In the genomic region with DNA sequence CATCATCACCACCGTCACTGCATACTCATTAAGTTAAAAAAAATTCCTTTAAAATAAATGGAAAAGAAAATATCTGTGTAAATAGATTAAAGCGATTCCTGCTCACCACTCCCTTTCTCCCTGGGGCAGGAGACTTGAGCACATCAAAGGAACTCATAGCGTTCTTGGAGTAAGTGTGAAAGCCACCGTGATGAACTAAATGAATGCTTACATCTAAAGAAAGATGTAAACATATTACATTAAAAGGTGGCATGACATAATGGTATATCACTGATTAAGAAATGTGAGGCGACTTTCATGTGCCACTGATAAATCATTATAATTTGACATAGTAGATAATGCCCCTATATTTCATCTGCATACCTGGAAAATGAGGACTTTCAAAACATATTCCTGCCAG, we compare ENCODE assay signal across 20 cellular contexts.
"Had no signal": no experiment of that assay in that cellular context is flagged by ENCODE, and none has a peak within 500 bp of the region (broad histone marks: within the 10 kb centered on the region; RNA-seq: fewer than 3 reads in every experiment).

No MANE protein-coding gene starts in this region.

- DNase-seq: dermis blood vessel endothelial cell; dorsolateral prefrontal cortex; effector CD4-positive, alpha-beta T cell; effector memory CD4-positive, alpha-beta T cell; erythroblast; esophagus squamous epithelium; foreskin fibroblast; foreskin melanocyte; gastrocnemius medialis; glutamatergic neuron; head of caudate nucleus; heart right ventricle; hippocampal formation; left colon; left ventricle myocardium superior; lower lobe of right lung; mesenchymal stem cell; mucosa of descending colon had no signal

- H3K9me3 ChIP-seq: esophagus squamous epithelium, gastrocnemius medialis, lower lobe of right lung, mucosa of descending colon had no signal

- H3K27me3 ChIP-seq: dorsolateral prefrontal cortex, esophagus squamous epithelium, gastrocnemius medialis, heart right ventricle had no signal

- H3K36me3 ChIP-seq: esophagus squamous epithelium, gastrocnemius medialis, heart right ventricle, lower lobe of right lung had no signal

- H3K27ac ChIP-seq: coronary artery, epithelial cell of prostate, esophagus squamous epithelium, gastrocnemius medialis, lower lobe of right lung had no signal

- H3K4me3 ChIP-seq: coronary artery, dorsolateral prefrontal cortex, esophagus squamous epithelium, gastrocnemius medialis, heart right ventricle, lower lobe of right lung, mucosa of descending colon had no signal

- H3K4me1 ChIP-seq: esophagus squamous epithelium, gastrocnemius medialis, lower lobe of right lung had no signal
